In genomic region chr14:68842298-68842697, GRCh38 we compare ENCODE assay signal across 22 cellular contexts. TPM values are rescaled to one million over a fixed set of nuclear protein-coding genes. Genes with fewer than 3 reads are reported as not detected.
DNase-seq lines count a peak whose midpoint lies in the region; ATAC-seq, FAIRE-seq and TF ChIP-seq lines count a peak whose summit lies in the region.
"Had no signal": no experiment of that assay in that cellular context is flagged by ENCODE, and none has a peak within 500 bp of the region (broad histone marks: within the 10 kb centered on the region; RNA-seq: fewer than 3 reads in every experiment).

No MANE protein-coding gene starts in this region.

- peak overlapping the region; percentile 2 for H3K27ac Mint-ChIP-seq in nephron progenitor cell
- H3K27ac Mint-ChIP-seq: activated naive CD4-positive, alpha-beta T cell treated with anti-CD3 and anti-CD28 coated beads, Interleukin-2, amount 10 ng/mL, durations not matched to agents 7 days and 5 days; dendritic cell treated with granulocyte-macrophage colony-stimulating factor and Interleukin-4, amounts not matched to agents 40 ng/mL and 50 ng/mL, for 4 days had no signal

- H3K23ac ChIP-seq in H1 (ENCODE audit: insufficient read length), result no peak overlapping the region

- peaks cover 5% of the 10 kb centered on the region; the same call in 1 of the 2 replicates for H3K23me2 ChIP-seq in H1 (ENCODE audit: low read depth, low read length)

- no peak for FAIRE-seq in H1 (lab: Jason Lieb, UNC)
- FAIRE-seq: endometrium, GM12891 had no signal

- peak; percentile 76 for DNase-seq in DMS 273 (lab: John Stamatoyannopoulos, UW; ENCODE audit: unreplicated experiment)
- peak; percentile 88 for DNase-seq in NCI-H1105 treated with DMSO at 0.1 percent for 48 hours (lab: John Stamatoyannopoulos, UW)
- peak in 1 of 2 experiments; percentile 28 for DNase-seq in H1 (ENCODE audit: low read depth in 1 of 2, low spot score in 2 of 2)
- no peak for DNase-seq in nephron progenitor cell
- no peak for DNase-seq in activated effector memory CD4-positive, alpha-beta T cell treated with Interleukin-2 at 50 U/mL for 16 hours
- DNase-seq in NCI-H748 treated with DMSO at 0.1 percent for 48 hours (lab: John Stamatoyannopoulos, UW), result no peak
- DNase-seq in NCI-H2107 treated with DMSO at 0.1 percent for 48 hours (lab: John Stamatoyannopoulos, UW; ENCODE audit: unreplicated experiment), result no peak
- DNase-seq: activated CD4-positive, CD25-positive, alpha-beta regulatory T cell treated with anti-CD3 and anti-CD28 coated beads, Interleukin-2, amount 50 U/mL, for 72 hours; activated naive CD4-positive, alpha-beta T cell treated with anti-CD3 and anti-CD28 coated beads, Interleukin-2, amount 10 ng/mL, durations not matched to agents 7 days and 5 days; caudate nucleus; COR-L47; islet precursor cell; mucosa of descending colon; NCI-H1417 treated with DMSO at 0.1 percent for 48 hours; NCI-H526; RPMI8226 had no signal

- no peak overlapping the region for H2BK20ac ChIP-seq in H1 (ENCODE audit: low read length)

- H3K79me2 ChIP-seq in H1 (ENCODE audit: control insufficient read depth in 1 of 2, insufficient read depth in 2 of 2, low read length in 2 of 2), result no peaks in the 10 kb centered on the region

- H3K27ac ChIP-seq in H1 (ENCODE audit: low read depth, low read length), result no peak overlapping the region
- H3K27ac ChIP-seq: ascending aorta had no signal

- H2BK15ac ChIP-seq in H1 (ENCODE audit: low read length), result 0 out of 2 replicates have a peak overlapping the region, but pooled peaks have one; percentile 23

- no peak overlapping the region for H3K4me3 Mint-ChIP-seq in nephron progenitor cell
- H3K4me3 Mint-ChIP-seq: activated naive CD4-positive, alpha-beta T cell treated with anti-CD3 and anti-CD28 coated beads, Interleukin-2, amount 10 ng/mL, durations not matched to agents 7 days and 5 days; dendritic cell treated with granulocyte-macrophage colony-stimulating factor and Interleukin-4, amounts not matched to agents 40 ng/mL and 50 ng/mL, for 4 days had no signal

- POLR2A ChIA-PET in H1 (lab: Charles Lee; ENCODE audit: partially characterized antibody), result no interaction called here

- H3K27me3 ChIP-seq in H1 (replicated peaks in 1 of 4; ENCODE audit: control insufficient read depth in 3 of 4, extremely low read depth in 1 of 4, insufficient read depth in 3 of 4, low read length in 3 of 4), result no peaks in the 10 kb centered on the region
- H3K27me3 ChIP-seq: ascending aorta had no signal

- no peak for TF ChIP-seq POLR2A in H1 (IDR thresholded peaks at IDR 0.05; ENCODE audit: control extremely low read depth in 1 of 2, low read depth in 2 of 2, low read length in 2 of 2)

- H3K27me3 Mint-ChIP-seq in nephron progenitor cell (ENCODE audit: low read depth, poor library complexity), result no peaks in the 10 kb centered on the region

- H3K4me1 ChIP-seq in H1 (replicated peaks in 1 of 4; ENCODE audit: control insufficient read depth in 3 of 4, insufficient read depth in 4 of 4, low read length in 3 of 4), result peaks cover 0 to 6% (median 3%) of the 10 kb centered on the region in 4 experiments; a peak in 5 of 7 replicates
- H3K4me1 ChIP-seq: ascending aorta had no signal

- H3K4me3 ChIP-seq in H1 (ENCODE audit: extremely low read depth in 1 of 4, insufficient read depth in 2 of 4, low read depth in 3 of 4, low read length in 4 of 4), result no peak overlapping the region
- H3K4me3 ChIP-seq: ascending aorta, mucosa of descending colon, skin epidermis had no signal

- TF ChIP-seq CTCF in H1 (IDR thresholded peaks at IDR 0.05; ENCODE audit: control extremely low read depth in 1 of 3, insufficient read depth in 1 of 3, low read depth in 1 of 3, low read length in 3 of 3) (no peak), nephron progenitor cell (IDR thresholded peaks at IDR 0.05) (no peak)

- H2AFZ ChIP-seq in H1 (ENCODE audit: low read length), result no peak overlapping the region

- no peak overlapping the region for H2BK5ac ChIP-seq in H1 (ENCODE audit: low read depth, low read length)

- H3K9me3 Mint-ChIP-seq in nephron progenitor cell, result peaks cover 29% of the 10 kb centered on the region

- H3K36me3 Mint-ChIP-seq in nephron progenitor cell (ENCODE audit: low read depth), result peaks cover 15% of the 10 kb centered on the region
- H3K36me3 Mint-ChIP-seq: activated naive CD4-positive, alpha-beta T cell treated with anti-CD3 and anti-CD28 coated beads, Interleukin-2, amount 10 ng/mL, durations not matched to agents 7 days and 5 days had no signal

- H4K91ac ChIP-seq in H1 (replicated peaks; ENCODE audit: insufficient read length, low read length), result no peak overlapping the region

- H3K14ac ChIP-seq in H1 (ENCODE audit: insufficient read length), result no peak overlapping the region

- no peaks in the 10 kb centered on the region for H4K20me1 ChIP-seq in H1 (replicated peaks in 1 of 2; ENCODE audit: control insufficient read depth in 1 of 2, insufficient read depth in 2 of 2, low read length in 2 of 2)

- no peak for TF ChIP-seq RAD21 in H1 (IDR thresholded peaks at IDR 0.05 in 1 of 2, conservative IDR thresholded peaks at IDR 0.05 in 1 of 2; ENCODE audit: low read depth in 2 of 2, low read length in 2 of 2)

- H2AK5ac ChIP-seq in H1 (ENCODE audit: low read depth, low read length), result no peak overlapping the region

- H2BK12ac ChIP-seq in H1 (ENCODE audit: low read depth, low read length), result no peak overlapping the region

- H3K36me3 ChIP-seq in H1 (ENCODE audit: control insufficient read depth in 2 of 4, insufficient read depth in 4 of 4, low read length in 3 of 4), result no peaks in the 10 kb centered on the region

- no peak overlapping the region for H3K4ac ChIP-seq in H1 (replicated peaks; ENCODE audit: insufficient read length, low read depth, low read length)

- TF ChIP-seq EP300 in H1 (IDR thresholded peaks at IDR 0.05; ENCODE audit: borderline replicate concordance in 1 of 2, low read depth in 2 of 2, low read length in 2 of 2), result no peak

- H3K9me3 ChIP-seq in H1 (ENCODE audit: insufficient read depth in 2 of 2, low read depth in 1 of 2, low read length in 1 of 2), result no peaks in the 10 kb centered on the region
- H3K9me3 ChIP-seq: mucosa of descending colon had no signal

- H4K8ac ChIP-seq in H1 (ENCODE audit: extremely low read depth, insufficient read depth, low read length), result no peak overlapping the region

- no peak overlapping the region for H3K56ac ChIP-seq in H1 (replicated peaks; ENCODE audit: insufficient read length, low read depth, low read length)

- H3K4me2 ChIP-seq in H1 (ENCODE audit: insufficient read depth in 1 of 2, low read depth in 2 of 2, low read length in 2 of 2), result no peak overlapping the region

- H3K79me1 ChIP-seq in H1 (ENCODE audit: low read depth, low read length), result no peaks in the 10 kb centered on the region

- no peak overlapping the region for H3K18ac ChIP-seq in H1 (ENCODE audit: extremely low read depth, low read length)

- H2BK120ac ChIP-seq in H1 (replicated peaks; ENCODE audit: low read depth, low read length), result no peak overlapping the region

- ATAC-seq in GM21786 (IDR thresholded peaks at IDR 0.05; ENCODE audit: unreplicated experiment), result no peak
- ATAC-seq: mucosa of descending colon had no signal

- no peak overlapping the region for H4K5ac ChIP-seq in H1 (ENCODE audit: insufficient read length, low read depth, low read length)

- peaks cover 29% of the 10 kb centered on the region for H3K4me1 Mint-ChIP-seq in nephron progenitor cell

- 90% methylated on average over 5 of the region's 5 CpGs; no CpG with 5 or more reads in 1 of the 2 experiments for WGBS in H1 (ENCODE audit: extremely low coverage in 1 of 2, insufficient coverage in 1 of 2, insufficient read length in 1 of 2, insufficient replicate concordance in 2 of 2, low coverage in 1 of 2, low lambda C conversion rate in 2 of 2, missing lambda C conversion rate in 1 of 2), 2 experiments

- CTCF ChIA-PET in H1 (lab: Charles Lee; ENCODE audit: partially characterized antibody), result interaction anchor here (1.1 to 5.8 kb wide), 5 partner anchors 12 to 84 kb away, joined by 3 to 47 read pairs (median 3); no protein-coding TSS in a partner anchor

- H3K9ac ChIP-seq in H1 (replicated peaks in 1 of 4; ENCODE audit: extremely low read depth in 1 of 4, low read depth in 3 of 4, low read length in 3 of 4), result no peak overlapping the region

TF ChIP-seq in H1, 55 proteins besides CTCF, POLR2A, EP300 and RAD21:
- TF ChIP-seq NANOG (IDR thresholded peaks at IDR 0.05; ENCODE audit: insufficient read depth, low read depth, low read length, poor library complexity, severe bottlenecking) (no peak), USF2 (IDR thresholded peaks at IDR 0.05; ENCODE audit: low read length) (no peak), SUZ12 (IDR thresholded peaks at IDR 0.05; ENCODE audit: low read length) (no peak), POLR2AphosphoS5 (IDR thresholded peaks at IDR 0.05; ENCODE audit: low read depth, low read length) (no peak)

RNA-seq across cellular contexts. Expression of gene ZFP36L1, which starts 49.4 kb away (rescaled TPM):
- 132 TPM in 2 replicates for total RNA-seq in H1 (2021; fragmentation: NEBNext Ultra II Directional; extraction: Animal tissue kit (Norgen Biotek cat#: 25700))
- 80.4 and 136 TPM in 2 replicates for polyA plus RNA-seq in H1 (2011; rRNA removed)
- 61.9 TPM for polyA plus RNA-seq in H1 (2011; cell fraction: cytosol; rRNA removed)
- 90.3 TPM for polyA plus RNA-seq in H1 (2011; cell fraction: nucleus; rRNA removed)
- 89.6 to 126 TPM (median 117 TPM) in 4 replicates for polyA plus RNA-seq in H1 (2012, experiment 1 of 2)
- 56.1 TPM for polyA plus RNA-seq in H1 (2012, experiment 2 of 2)
- 127 TPM for polyA plus RNA-seq in H1 (2013, experiment 1 of 2)
- 135 TPM for polyA plus RNA-seq in H1 (2013, experiment 2 of 2)
- polyA minus RNA-seq in H1 (2011; rRNA and poly(A)+ RNA removed), result 19.5 and 20.6 TPM in 2 replicates
- 132 TPM for polyA minus RNA-seq in H1 (2011; cell fraction: cytosol; rRNA and poly(A)+ RNA removed)
- 67.3 TPM for polyA minus RNA-seq in H1 (2011; cell fraction: nucleus; rRNA and poly(A)+ RNA removed)

Comparison
In these comparisons a context has a peak if more than half of its experiments do, and no peak if none do; other contexts are left out.
1. DNase-seq: peak in DMS 273 (single experiment) and NCI-H1105 treated with DMSO at 0.1 percent for 48 hours (single experiment); none in nephron progenitor cell (single experiment), activated effector memory CD4-positive, alpha-beta T cell treated with Interleukin-2 at 50 U/mL for 16 hours (single experiment), NCI-H748 treated with DMSO at 0.1 percent for 48 hours (single experiment) and NCI-H2107 treated with DMSO at 0.1 percent for 48 hours (single experiment).